ENCODE assay signal across 16 cellular contexts in the genomic region with DNA sequence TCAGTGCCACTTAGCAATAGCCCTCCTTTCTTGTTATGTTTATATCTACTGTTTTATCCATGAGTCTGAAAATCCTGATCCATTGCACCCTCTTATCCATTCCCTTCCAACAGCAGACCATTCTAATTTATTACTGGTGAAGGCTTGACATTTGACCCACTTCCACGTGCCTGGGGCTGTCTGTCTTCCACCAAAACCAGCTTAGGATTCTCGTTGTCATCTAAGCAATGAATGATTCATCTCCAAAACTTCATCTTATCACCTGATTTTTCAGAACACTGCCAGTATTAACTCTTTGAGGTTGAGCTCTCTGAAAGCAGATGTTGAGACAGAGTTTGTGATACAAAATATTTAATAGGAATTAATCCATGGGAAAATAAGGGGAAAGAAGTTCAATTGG.
DNase-seq lines count a peak whose midpoint lies in the region; ATAC-seq, FAIRE-seq and TF ChIP-seq lines count a peak whose summit lies in the region.
"Had no signal": no experiment of that assay in that cellular context is flagged by ENCODE, and none has a peak within 500 bp of the region (broad histone marks: within the 10 kb centered on the region; RNA-seq: fewer than 3 reads in every experiment).

No MANE protein-coding gene starts in this region.

- no peak overlapping the region for H4K12ac ChIP-seq in trophoblast cell (ENCODE audit: low read depth, low read length)

- no peak overlapping the region for H3K23ac ChIP-seq in trophoblast cell (ENCODE audit: low read length)

- DNase-seq in EH (ENCODE audit: low read depth) (peak; percentile 46), HS-27A (ENCODE audit: low read depth) (peak; percentile 9), bronchial epithelial cell (ENCODE audit: low read depth) (peak; percentile 21), trophoblast cell (peak; percentile 76 to 85), NCI-H1436 treated with DMSO at 0.1 percent for 48 hours (lab: John Stamatoyannopoulos, UW) (no peak), NCI-H446 (lab: John Stamatoyannopoulos, UW) (no peak)
- DNase-seq: 8988T; CD4-positive, alpha-beta memory T cell; DMS79 treated with DMSO at 0.1 percent for 48 hours; GDM1; GOT3; H9 had no signal

- TF ChIP-seq CTCF in bronchial epithelial cell (IDR thresholded peaks at IDR 0.05; ENCODE audit: insufficient read depth, low read length, severe bottlenecking) = no peak

- no peak overlapping the region for H4K8ac ChIP-seq in trophoblast cell (ENCODE audit: low read depth, low read length)

- no peak overlapping the region for H3K4ac ChIP-seq in trophoblast cell (ENCODE audit: low read depth, low read length)

- no peak overlapping the region for H3K9ac ChIP-seq in trophoblast cell (ENCODE audit: low read length)
- H3K9ac ChIP-seq: BLaER1 had no signal

- H3K27ac ChIP-seq in trophoblast cell (ENCODE audit: low read depth, low read length) = no peak overlapping the region
- H3K27ac ChIP-seq: BLaER1 had no signal

- H3K4me3 ChIP-seq in bronchial epithelial cell (ENCODE audit: low read depth, low read length) (no peak overlapping the region), trophoblast cell (ENCODE audit: low read depth, low read length) (no peak overlapping the region)
- H3K4me3 ChIP-seq: BLaER1 had no signal

- no peak overlapping the region for H2BK120ac ChIP-seq in trophoblast cell (ENCODE audit: insufficient read depth, low read length, poor library complexity)

- no peak for ATAC-seq in HG03108 (IDR thresholded peaks at IDR 0.05; ENCODE audit: unreplicated experiment)

- no peak overlapping the region for H2BK12ac ChIP-seq in trophoblast cell (ENCODE audit: low read length)

- peak overlapping the region; percentile 4 for H3K4me2 ChIP-seq in trophoblast cell (ENCODE audit: low read length)
- H3K4me2 ChIP-seq: BLaER1 had no signal

- H3K14ac ChIP-seq in trophoblast cell (ENCODE audit: low read length) = no peak overlapping the region

- H2AK5ac ChIP-seq in trophoblast cell (ENCODE audit: low read length) = no peak overlapping the region

- no peaks in the 10 kb centered on the region for H3K27me3 ChIP-seq in bronchial epithelial cell (ENCODE audit: control insufficient read depth, insufficient read depth, low read length)
- no peaks in the 10 kb centered on the region for H3K27me3 ChIP-seq in trophoblast cell (ENCODE audit: insufficient read depth, low read length)
- H3K27me3 ChIP-seq: BLaER1 had no signal

- no peaks in the 10 kb centered on the region for H3K36me3 ChIP-seq in bronchial epithelial cell (ENCODE audit: control insufficient read depth, insufficient read depth, low read length)
- H3K36me3 ChIP-seq in trophoblast cell (ENCODE audit: control insufficient read depth in 1 of 2, insufficient read depth in 2 of 2, low read length in 2 of 2) = no peaks in the 10 kb centered on the region
- H3K36me3 ChIP-seq: BLaER1 had no signal

- WGBS in trophoblast cell (ENCODE audit: extremely low coverage, insufficient coverage, insufficient read length) = no CpG with 5 or more reads among the region's 2 CpGs

- H3K18ac ChIP-seq in trophoblast cell (ENCODE audit: low read length) = no peak overlapping the region

- H4K91ac ChIP-seq in trophoblast cell (ENCODE audit: low read depth, low read length) = no peak overlapping the region

- FAIRE-seq in bronchial epithelial cell (lab: Jason Lieb, UNC) = no peak
- FAIRE-seq: GM12892, GM18507 had no signal

- peaks cover 1% of the 10 kb centered on the region for H3K79me1 ChIP-seq in trophoblast cell (ENCODE audit: low read length)

- no peaks in the 10 kb centered on the region for H3K9me3 ChIP-seq in trophoblast cell (ENCODE audit: insufficient read depth, low read depth, low read length)
- H3K9me3 ChIP-seq: BLaER1 had no signal

- no peaks in the 10 kb centered on the region for H3K79me2 ChIP-seq in trophoblast cell (ENCODE audit: control insufficient read depth, insufficient read depth, low read length, poor library complexity)

- H2BK5ac ChIP-seq in trophoblast cell (ENCODE audit: low read depth, low read length, poor library complexity) = no peak overlapping the region

- H2AFZ ChIP-seq in trophoblast cell (ENCODE audit: insufficient read depth, low read length, poor library complexity) = no peak overlapping the region

- H3K4me1 ChIP-seq in trophoblast cell (ENCODE audit: control insufficient read depth in 1 of 2, insufficient read depth in 2 of 2, low read length in 2 of 2) = peaks cover 5 to 6% of the 10 kb centered on the region in 2 experiments
- H3K4me1 ChIP-seq: BLaER1 had no signal

Comparison
In these comparisons a context has a peak if more than half of its experiments do, and no peak if none do; other contexts are left out.
1. DNase-seq: peak in EH (single experiment), HS-27A (single experiment), bronchial epithelial cell (single experiment) and trophoblast cell (2 of 2); none in NCI-H1436 treated with DMSO at 0.1 percent for 48 hours (single experiment) and NCI-H446 (0 of 2).